8 cellular contexts compared by ENCODE assay signal in genomic region chr2:11344342-11344955, GRCh38. TPM values are rescaled to one million over a fixed set of nuclear protein-coding genes. Genes with fewer than 3 reads are reported as not detected.
DNase-seq lines count a peak whose midpoint lies in the region; ATAC-seq and TF ChIP-seq lines count a peak whose summit lies in the region.

Gene ROCK2 (minus strand): TSS chr2:11344636. CDS start chr2:11344136, 500 bp downstream.

- peak within 1 kb of the TSS; percentile 96 for H3K27ac ChIP-seq in coronary artery

- ATAC-seq in HG03175 (IDR thresholded peaks at IDR 0.05; ENCODE audit: unreplicated experiment) = peak; percentile 63

- peak; percentile 78 for TF ChIP-seq POLR2A in GM18951 (IDR thresholded peaks at IDR 0.05; ENCODE audit: extremely low read depth, insufficient read depth, insufficient read length)

- in situ Hi-C loops in GM18951 (cut with MboI; ENCODE audit: low sequenced_read_pairs, unreplicated experiment) = no loop called here

- peak; percentile 35 for DNase-seq in AG09309 (ENCODE audit: low read depth)
- DNase-seq in NCI-H460 (ENCODE audit: extremely low read depth, low read depth) = peak; percentile 75
- peak; percentile 63 to 67 for DNase-seq in activated CD4-positive, alpha-beta T cell treated with anti-CD3 and anti-CD28 coated beads for 4 hours
- DNase-seq in coronary artery (ENCODE audit: low spot score) = peak; percentile 89
- DNase-seq in left kidney (ENCODE audit: low read depth, low spot score) = peak; percentile 98
- DNase-seq in stimulated activated CD4-positive, alpha-beta T cell treated with anti-CD3 and anti-CD28 coated beads, Interleukin-2, amount 100 ng/mL, for 4 hours (ENCODE audit: low read depth) = peak; percentile 50

- H3K4me3 ChIP-seq in AG09309 (ENCODE audit: control insufficient read depth, low read depth, low read length) (peak within 1 kb of the TSS; percentile 92), coronary artery (peak within 1 kb of the TSS; percentile 94)

- TF ChIP-seq CTCF in AG09309 (IDR thresholded peaks at IDR 0.05; ENCODE audit: control insufficient read depth, insufficient read depth, low read depth, low read length, missing control alignments) (no peak), coronary artery (IDR thresholded peaks at IDR 0.05) (no peak)

RNA-seq across cellular contexts. Expression of gene ROCK2, which starts in this region (rescaled TPM):
- total RNA-seq in NCI-H460 (2014; rRNA removed; shearing (Covaris generic)) = 25.5 and 31.7 TPM in 2 replicates
- 9.2 and 11.9 TPM in 2 replicates for polyA plus RNA-seq in NCI-H460 (2014; cell fraction: nucleus; rRNA removed)

Comparison
In these comparisons a context has a peak if more than half of its experiments do, and no peak if none do; other contexts are left out.
1. Peak in every context shown above with its lines: DNase-seq, ATAC-seq, H3K4me3 ChIP-seq and H3K27ac ChIP-seq.
2. DNase-seq: peak in every context shown above with its lines; median percentile 98 in left kidney; 89 in coronary artery; 75 in NCI-H460; 65 in activated CD4-positive, alpha-beta T cell treated with anti-CD3 and anti-CD28 coated beads for 4 hours; 50 in stimulated activated CD4-positive, alpha-beta T cell treated with anti-CD3 and anti-CD28 coated beads, Interleukin-2, amount 100 ng/mL, for 4 hours; 35 in AG09309.